In genomic region chrX:154430504-154430903, GRCh38 we compare ENCODE assay signal across 2 cellular contexts.
TF ChIP-seq lines count a peak whose summit lies in the region.

No MANE protein-coding gene starts in this region.

TF ChIP-seq in endothelial cell of umbilical vein, 7 proteins besides CTCF, POLR2A, EP300 and RAD21:
- no peak for TF ChIP-seq JUN (IDR thresholded peaks at IDR 0.05; ENCODE audit: borderline replicate concordance, insufficient read depth, insufficient read length, low read depth)
- TF ChIP-seq POLR2AphosphoS5 (IDR thresholded peaks at IDR 0.05; ENCODE audit: insufficient read depth, low read depth, low read length) = no peak
- TF ChIP-seq EZH2 (IDR thresholded peaks at IDR 0.05; ENCODE audit: borderline replicate concordance, low read depth, low read length, severe bottlenecking) = no peak
- no peak for TF ChIP-seq GATA2 (IDR thresholded peaks at IDR 0.05; ENCODE audit: insufficient read depth, insufficient read length, low read depth, low read length)
- TF ChIP-seq, protein P1, sequence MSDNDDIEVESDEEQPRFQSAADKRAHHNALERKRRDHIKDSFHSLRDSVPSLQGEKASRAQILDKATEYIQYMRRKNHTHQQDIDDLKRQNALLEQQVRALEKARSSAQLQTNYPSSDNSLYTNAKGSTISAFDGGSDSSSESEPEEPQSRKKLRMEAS (IDR thresholded peaks at IDR 0.05; ENCODE audit: insufficient read depth, insufficient read length) = no peak
- no peak for TF ChIP-seq FOS (IDR thresholded peaks at IDR 0.05; ENCODE audit: borderline replicate concordance, insufficient read depth, low read length)

TF ChIP-seq in HEK293T, 16 proteins besides CTCF, POLR2A, EP300 and RAD21:
- TF ChIP-seq CTBP1 (IDR thresholded peaks at IDR 0.05; ENCODE audit: borderline replicate concordance) (no peak), ZNF384 (IDR thresholded peaks at IDR 0.05) (no peak), FOXM1 (IDR thresholded peaks at IDR 0.05; ENCODE audit: borderline replicate concordance) (no peak), LEF1 (IDR thresholded peaks at IDR 0.05; ENCODE audit: borderline replicate concordance) (no peak), NFRKB (IDR thresholded peaks at IDR 0.05) (no peak)
TF ChIP-seq in HEK293T: peak in this region for 0.
